Comparison of ENCODE assay signal across 24 cellular contexts in genomic region chr10:107708981-107709380, GRCh38.
"Had no signal": no experiment of that assay in that cellular context is flagged by ENCODE, and none has a peak within 500 bp of the region (broad histone marks: within the 10 kb centered on the region; RNA-seq: fewer than 3 reads in every experiment).

No MANE protein-coding gene starts in this region.

- H3K36me3 ChIP-seq: SJSA1 had no signal

- H3K4me1 ChIP-seq: SJSA1 had no signal

- H3K27ac ChIP-seq: SJSA1, SK-N-MC had no signal

- DNase-seq: IMR-90, Karpas-422, KG1, MV-4-11, NCI-H1092, NCI-H1105 treated with DMSO at 0.1 percent for 48 hours, NCI-H1417 treated with DMSO at 0.1 percent for 48 hours, NCI-H146, NCI-H187, NCI-H2029, NCI-H2081 treated with DMSO at 0.1 percent for 48 hours, NCI-H2171, NCI-H226, NCI-H446, NCI-H510A, NCI-H524 treated with DMSO at 0.1 percent for 48 hours, NCI-H69, NCI-H774, Right ventricle myocardium superior, RPMI8226, SIG-M5 had no signal

- H3K27me3 ChIP-seq: SJSA1 had no signal

- ATAC-seq: HepG2 had no signal

- H3K4me3 ChIP-seq: SJSA1, SK-N-MC had no signal

- H3K9me3 ChIP-seq: SJSA1 had no signal
